ENCODE assay signal across 36 cellular contexts in genomic region chr22:16651217-16651616, GRCh38. TPM values are rescaled to one million over a fixed set of nuclear protein-coding genes. Genes with fewer than 3 reads are reported as not detected.
"Had no signal": no experiment of that assay in that cellular context is flagged by ENCODE, and none has a peak within 500 bp of the region (broad histone marks: within the 10 kb centered on the region; RNA-seq: fewer than 3 reads in every experiment).

No MANE protein-coding gene starts in this region.

- DNase-seq: activated CD4-positive, alpha-beta memory T cell treated with anti-CD3 and anti-CD28 coated beads, Interleukin-2, amount 10 ng/mL, durations not matched to agents 7 days and 5 days; activated CD4-positive, alpha-beta T cell treated with anti-CD3 and anti-CD28 coated beads for 1 hour; activated CD4-positive, alpha-beta T cell treated with anti-CD3 and anti-CD28 coated beads for 36 hours; activated CD4-positive, alpha-beta T cell treated with anti-CD3 and anti-CD28 coated beads for 48 hours; activated CD4-positive, alpha-beta T cell treated with anti-CD3 and anti-CD28 coated beads, Interleukin-2, amount 10 ng/mL, durations not matched to agents 7 days and 5 days; activated CD4-positive, alpha-beta T cell treated with anti-CD3 and anti-CD28 coated beads, Interleukin-2, amount 50 U/mL, for 48 hours; activated CD4-positive, CD25-positive, alpha-beta regulatory T cell; activated CD8-positive, alpha-beta memory T cell treated with anti-CD3 and anti-CD28 coated beads for 24 hours; activated CD8-positive, alpha-beta memory T cell treated with anti-CD3 and anti-CD28 coated beads, Interleukin-2, amount 10 ng/mL, durations not matched to agents 7 days and 5 days; activated CD8-positive, alpha-beta memory T cell treated with anti-CD3 and anti-CD28 coated beads, Interleukin-2, amount 50 U/mL, for 48 hours; activated CD8-positive, alpha-beta T cell treated with anti-CD3 and anti-CD28 coated beads, Interleukin-2, amount 10 ng/mL, durations not matched to agents 7 days and 5 days; activated effector memory CD4-positive, alpha-beta T cell treated with Interleukin-2 at 50 U/mL for 16 hours; activated gamma-delta T cell; activated naive CD4-positive, alpha-beta T cell treated with anti-CD3 and anti-CD28 coated beads, Interleukin-2, amount 10 ng/mL, durations not matched to agents 7 days and 5 days; activated naive CD4-positive, alpha-beta T cell treated with Interleukin-2 at 50 U/mL for 16 hours; activated naive CD8-positive, alpha-beta T cell treated with anti-CD3 and anti-CD28 coated beads, Interleukin-2, amount 10 ng/mL, durations not matched to agents 7 days and 5 days; activated naive CD8-positive, alpha-beta T cell treated with anti-CD3 and anti-CD28 coated beads, Interleukin-2, amount 50 U/mL, for 24 hours; activated T-cell treated with anti-CD3 and anti-CD28 coated beads, Interleukin-2, amount 50 U/mL, for 24 hours; activated T-cell treated with anti-CD3 and anti-CD28 coated beads, Interleukin-2, amount 50 U/mL, for 48 hours; adrenal gland; amniotic stem cell; aorta; body of pancreas; brain microvascular endothelial cell; caudate nucleus; cerebellar nuclear complex; T-helper 1 cell; T-helper 2 cell; T-helper 9 cell; WERI-Rb-1 had no signal

- H3K4me3 ChIP-seq: adrenal gland, body of pancreas, breast epithelium had no signal

- H3K4me1 ChIP-seq: adrenal gland, body of pancreas, breast epithelium had no signal

- H3K9me3 ChIP-seq: adrenal gland, body of pancreas had no signal

- H3K36me3 ChIP-seq: adrenal gland, brain microvascular endothelial cell, breast epithelium, WERI-Rb-1 had no signal

- ATAC-seq: activated CD4-positive, alpha-beta T cell treated with anti-CD3 and anti-CD28 coated beads for 36 hours; activated CD4-positive, CD25-positive, alpha-beta regulatory T cell treated with anti-CD3 and anti-CD28 coated beads, Interleukin-2, amount 50 U/mL, for 24 hours; activated CD8-positive, alpha-beta memory T cell treated with anti-CD3 and anti-CD28 coated beads, Interleukin-2, amount 10 ng/mL, durations not matched to agents 7 days and 5 days; activated CD8-positive, alpha-beta T cell treated with anti-CD3 and anti-CD28 coated beads, Interleukin-2, amount 10 ng/mL, durations not matched to agents 7 days and 5 days; activated naive CD8-positive, alpha-beta T cell treated with anti-CD3 and anti-CD28 coated beads, Interleukin-2, amount 50 U/mL, for 24 hours; body of pancreas; WTC11 had no signal

- H3K27ac ChIP-seq: adrenal gland, body of pancreas, brain microvascular endothelial cell, breast epithelium, WERI-Rb-1 had no signal

- H3K27me3 ChIP-seq: adrenal gland, body of pancreas, brain microvascular endothelial cell, breast epithelium had no signal

RNA-seq across cellular contexts. Expression of gene CCT8L2, which starts 58.6 kb away (rescaled TPM):
- total RNA-seq: activated CD4-positive, alpha-beta memory T cell treated with anti-CD3 and anti-CD28 coated beads, Interleukin-2, amount 10 ng/mL, durations not matched to agents 7 days and 5 days; activated CD4-positive, alpha-beta T cell treated with anti-CD3 and anti-CD28 coated beads for 36 hours; activated CD4-positive, alpha-beta T cell treated with anti-CD3 and anti-CD28 coated beads, Interleukin-2, amount 10 ng/mL, durations not matched to agents 7 days and 5 days; activated CD8-positive, alpha-beta memory T cell treated with anti-CD3 and anti-CD28 coated beads, Interleukin-2, amount 10 ng/mL, durations not matched to agents 7 days and 5 days; activated CD8-positive, alpha-beta T cell treated with anti-CD3 and anti-CD28 coated beads, Interleukin-2, amount 10 ng/mL, durations not matched to agents 7 days and 5 days; activated naive CD8-positive, alpha-beta T cell treated with anti-CD3 and anti-CD28 coated beads, Interleukin-2, amount 10 ng/mL, durations not matched to agents 7 days and 5 days; activated T-helper 2 cell treated with anti-CD3 and anti-CD28 coated beads, Interferon-gamma antibody, Interleukin-2, Interleukin-4, amounts not matched to agents 10 μg/mL and 5 μg/mL and 100 μg/mL, durations not matched to agents 14 hours and 24 hours and 36 hours; adrenal gland; aorta; astrocyte; body of pancreas; breast epithelium; chondrocyte; WTC11 had no signal
